8 cellular contexts compared by ENCODE assay signal in genomic region chr13:27953671-27954405, GRCh38. TPM values are rescaled to one million over a fixed set of nuclear protein-coding genes. Genes with fewer than 3 reads are reported as not detected.
A peak's percentile ranks its signal among the peaks of the same experiment; 100 is the strongest.
DNase-seq lines count a peak whose midpoint lies in the region; ATAC-seq and TF ChIP-seq lines count a peak whose summit lies in the region.

No MANE protein-coding gene starts in this region.

- H3K9me3 Mint-ChIP-seq in activated naive CD4-positive, alpha-beta T cell treated with anti-CD3 and anti-CD28 coated beads, Interleukin-2, amount 10 ng/mL, durations not matched to agents 7 days and 5 days = no peaks in the 10 kb centered on the region

- H3K27me3 Mint-ChIP-seq in activated naive CD4-positive, alpha-beta T cell treated with anti-CD3 and anti-CD28 coated beads, Interleukin-2, amount 10 ng/mL, durations not matched to agents 7 days and 5 days = peaks cover 77% of the 10 kb centered on the region

- ATAC-seq in GM19467 (IDR thresholded peaks at IDR 0.05; ENCODE audit: unreplicated experiment) = peak; percentile 83

- CTCF ChIA-PET in activated naive CD4-positive, alpha-beta T cell treated with anti-CD3 and anti-CD28 coated beads, Interleukin-2, amount 10 ng/mL, durations not matched to agents 7 days and 5 days (lab: Charles Lee) = interaction anchor here (0.8 to 7.0 kb wide), 20 partner anchors 11 to 969 kb away, joined by 3 to 41 read pairs (median 4); no protein-coding TSS in a partner anchor

- no peaks in the 10 kb centered on the region for H3K9me3 ChIP-seq in cardiac muscle cell (ENCODE audit: low read depth)
- H3K9me3 ChIP-seq in uterus = no peaks in the 10 kb centered on the region

- H3K36me3 ChIP-seq in cardiac muscle cell (no peaks in the 10 kb centered on the region), uterus (no peaks in the 10 kb centered on the region)

- in situ Hi-C loops in Caki2 (cut with HindIII; ENCODE audit: low pct_unique_long_range_greater_than_20kb, low sequenced_read_pairs) = no loop called here

- intact Hi-C loops in posterior cingulate gyrus (cut with DNase I) (loop anchor here (10.0 kb wide), 1 partner anchor 119 kb away; no protein-coding TSS in a partner anchor), uterus (cut with DNase I; ENCODE audit: low total_unique reads) (no loop called here)

- H3K27ac Mint-ChIP-seq in activated naive CD4-positive, alpha-beta T cell treated with anti-CD3 and anti-CD28 coated beads, Interleukin-2, amount 10 ng/mL, durations not matched to agents 7 days and 5 days = peak overlapping the region; percentile 67

- TF ChIP-seq CTCF in cardiac muscle cell (IDR thresholded peaks at IDR 0.05; ENCODE audit: low read depth, low read length) = peak; percentile 90
- peak; percentile 36 to 75 (median 68) for TF ChIP-seq CTCF in uterus (IDR thresholded peaks at IDR 0.05)

- H3K27me3 ChIP-seq in cardiac muscle cell (peaks cover 100% of the 10 kb centered on the region), uterus (peaks cover 9 to 53% of the 10 kb centered on the region in 2 donors)

- DNase-seq in Caki2 (ENCODE audit: low read depth) = peak; percentile 77
- DNase-seq in HUDEP-2 (lab: John Stamatoyannopoulos, UW; ENCODE audit: unreplicated experiment in 76 of 76) = peak in 58 of 76 experiments; percentile 3 to 69 (median 43)
- peak; percentile 82 for DNase-seq in RKO (ENCODE audit: low spot score)
- DNase-seq in activated naive CD4-positive, alpha-beta T cell treated with anti-CD3 and anti-CD28 coated beads, Interleukin-2, amount 10 ng/mL, durations not matched to agents 7 days and 5 days = peak; percentile 69
- DNase-seq in cardiac muscle cell (ENCODE audit: low read depth in 1 of 2, low spot score in 1 of 2) = peak; percentile 79 to 91
- DNase-seq in posterior cingulate gyrus = peak in 7 of 10 donors; percentile 29 to 92 (median 54)
- peak; percentile 23 to 56 for DNase-seq in uterus

- H3K27ac ChIP-seq in cardiac muscle cell (no peak overlapping the region), uterus (no peak overlapping the region)

- peaks cover 13% of the 10 kb centered on the region for H3K4me1 Mint-ChIP-seq in activated naive CD4-positive, alpha-beta T cell treated with anti-CD3 and anti-CD28 coated beads, Interleukin-2, amount 10 ng/mL, durations not matched to agents 7 days and 5 days

- H3K4me1 ChIP-seq in cardiac muscle cell (ENCODE audit: low read depth) (no peaks in the 10 kb centered on the region), uterus (peaks cover 0 to 7% of the 10 kb centered on the region in 2 donors)

- H3K4me3 ChIP-seq in cardiac muscle cell (peak overlapping the region; percentile 24), uterus (peak overlapping the region; percentile 6 to 39)

- H3K36me3 Mint-ChIP-seq in activated naive CD4-positive, alpha-beta T cell treated with anti-CD3 and anti-CD28 coated beads, Interleukin-2, amount 10 ng/mL, durations not matched to agents 7 days and 5 days = peaks cover 1% of the 10 kb centered on the region

- peak overlapping the region; percentile 60 for H3K4me3 Mint-ChIP-seq in activated naive CD4-positive, alpha-beta T cell treated with anti-CD3 and anti-CD28 coated beads, Interleukin-2, amount 10 ng/mL, durations not matched to agents 7 days and 5 days

- no peak for TF ChIP-seq POLR2A in uterus (IDR thresholded peaks at IDR 0.05)

RNA-seq across cellular contexts. Expression of gene CDX2, which starts 15.3 kb away (rescaled TPM):
- total RNA-seq in Caki2 (2014; rRNA removed; shearing (Covaris generic); ENCODE audit: low replicate concordance) = not detected in 2 replicates
- total RNA-seq in cardiac muscle cell (not detected in 2 replicates), uterus (under 1 TPM in 1 of 4 donors, not detected in 3; 0.29 TPM)
- not detected in 2 replicates for polyA plus RNA-seq in cardiac muscle cell

RNA-seq across cellular contexts. Expression of gene PDX1, which starts 34.0 kb away (rescaled TPM):
- total RNA-seq in Caki2 (2014; rRNA removed; shearing (Covaris generic); ENCODE audit: low replicate concordance) = not detected in 2 replicates
- not detected in 2 replicates for total RNA-seq in cardiac muscle cell
- not detected in 2 replicates for polyA plus RNA-seq in cardiac muscle cell
- total RNA-seq in uterus = not detected

RNA-seq across cellular contexts. Expression of gene URAD, which starts 34.7 kb away (rescaled TPM):
- total RNA-seq in Caki2 (2014; rRNA removed; shearing (Covaris generic); ENCODE audit: low replicate concordance) = not detected in 2 replicates
- total RNA-seq in cardiac muscle cell = not detected in 2 replicates
- not detected in 2 replicates for polyA plus RNA-seq in cardiac muscle cell
- total RNA-seq in uterus = not detected
